ENCODE assay signal across 16 cellular contexts in genomic region chr12:2335517-2335916, GRCh38.
DNase-seq lines count a peak whose midpoint lies in the region; ATAC-seq and TF ChIP-seq lines count a peak whose summit lies in the region.
"Had no signal": no experiment of that assay in that cellular context is flagged by ENCODE, and none has a peak within 500 bp of the region (broad histone marks: within the 10 kb centered on the region; RNA-seq: fewer than 3 reads in every experiment).

No MANE protein-coding gene starts in this region.

- H3K4me3 ChIP-seq in dorsolateral prefrontal cortex: no peak overlapping the region
- no peak overlapping the region for H3K4me3 ChIP-seq in muscle layer of colon (ENCODE audit: low read depth in 1 of 2, low read length in 2 of 2)
- no peak overlapping the region for H3K4me3 ChIP-seq in vagina
- H3K4me3 ChIP-seq in upper lobe of right lung: no peak overlapping the region
- H3K4me3 ChIP-seq: K562, left lung had no signal

- H3K27ac ChIP-seq in dorsolateral prefrontal cortex (peak overlapping the region in 35 of 59 donors; percentile 6 to 90 (median 62)), muscle layer of colon (ENCODE audit: low read depth, low read length) (peak overlapping the region; percentile 54), vagina (peak overlapping the region; percentile 95), upper lobe of right lung (no peak overlapping the region)
- H3K27ac ChIP-seq: 22Rv1 had no signal

- TF ChIP-seq CTCF in dorsolateral prefrontal cortex (IDR thresholded peaks at IDR 0.05 in 54 of 56, conservative IDR thresholded peaks at IDR 0.05 in 2 of 56; ENCODE audit: low read depth in 1 of 56, partially characterized antibody in 56 of 56) (no peak), vagina (IDR thresholded peaks at IDR 0.05) (no peak), upper lobe of right lung (IDR thresholded peaks at IDR 0.05) (no peak)

- H3K27ac Mint-ChIP-seq in stimulated activated effector memory CD8-positive, alpha-beta T cell treated with anti-CD3 and anti-CD28 coated beads, Interleukin-12 subunit alpha, Interleukin-12 subunit beta, amount 100 ng/mL, for 72 hours: no peak overlapping the region
- H3K27ac Mint-ChIP-seq: activated naive CD8-positive, alpha-beta T cell treated with anti-CD3 and anti-CD28 coated beads, Interleukin-2, amount 50 U/mL, for 24 hours had no signal

- H3K9me3 ChIP-seq in muscle layer of colon (ENCODE audit: low read length): no peaks in the 10 kb centered on the region
- no peaks in the 10 kb centered on the region for H3K9me3 ChIP-seq in vagina
- H3K9me3 ChIP-seq in upper lobe of right lung: no peaks in the 10 kb centered on the region
- H3K9me3 ChIP-seq: left lung had no signal

- no peaks in the 10 kb centered on the region for H3K36me3 Mint-ChIP-seq in stimulated activated effector memory CD8-positive, alpha-beta T cell treated with anti-CD3 and anti-CD28 coated beads, Interleukin-12 subunit alpha, Interleukin-12 subunit beta, amount 100 ng/mL, for 72 hours

- H3K4me3 Mint-ChIP-seq in stimulated activated effector memory CD8-positive, alpha-beta T cell treated with anti-CD3 and anti-CD28 coated beads, Interleukin-12 subunit alpha, Interleukin-12 subunit beta, amount 100 ng/mL, for 72 hours: no peak overlapping the region
- H3K4me3 Mint-ChIP-seq: activated naive CD8-positive, alpha-beta T cell treated with anti-CD3 and anti-CD28 coated beads, Interleukin-2, amount 50 U/mL, for 24 hours had no signal

- ATAC-seq in stimulated activated effector memory CD8-positive, alpha-beta T cell treated with anti-CD3 and anti-CD28 coated beads, Interleukin-12 subunit alpha, Interleukin-12 subunit beta, amount 100 ng/mL, for 72 hours: no peak
- no peak for ATAC-seq in upper lobe of right lung
- ATAC-seq in left colon: no peak

- H3K36me3 ChIP-seq in muscle layer of colon (ENCODE audit: insufficient read depth, low read length) (no peaks in the 10 kb centered on the region), vagina (no peaks in the 10 kb centered on the region), upper lobe of right lung (no peaks in the 10 kb centered on the region)
- H3K36me3 ChIP-seq: left lung had no signal

- DNase-seq in DMS 273 (lab: John Stamatoyannopoulos, UW; ENCODE audit: unreplicated experiment): peak; percentile 19
- no peak for DNase-seq in DMS 273 treated with DMSO at 0.1 percent for 48 hours (lab: John Stamatoyannopoulos, UW)
- DNase-seq in dorsolateral prefrontal cortex: no peak
- no peak for DNase-seq in vagina (ENCODE audit: extremely low spot score in 2 of 2)
- no peak for DNase-seq in stimulated activated effector memory CD8-positive, alpha-beta T cell treated with anti-CD3 and anti-CD28 coated beads, Interleukin-12 subunit alpha, Interleukin-12 subunit beta, amount 100 ng/mL, for 72 hours (ENCODE audit: low spot score in 2 of 2)
- DNase-seq in upper lobe of right lung: no peak
- no peak for DNase-seq in left colon
- DNase-seq: activated naive CD8-positive, alpha-beta T cell treated with anti-CD3 and anti-CD28 coated beads, Interleukin-2, amount 50 U/mL, for 24 hours; COR-L47; head of caudate nucleus; left lung; NCI-H1694 treated with DMSO at 0.1 percent for 48 hours; nucleus accumbens had no signal

- no peaks in the 10 kb centered on the region for H3K9me3 Mint-ChIP-seq in stimulated activated effector memory CD8-positive, alpha-beta T cell treated with anti-CD3 and anti-CD28 coated beads, Interleukin-12 subunit alpha, Interleukin-12 subunit beta, amount 100 ng/mL, for 72 hours
- H3K9me3 Mint-ChIP-seq: activated naive CD8-positive, alpha-beta T cell treated with anti-CD3 and anti-CD28 coated beads, Interleukin-2, amount 50 U/mL, for 24 hours had no signal

- no peak overlapping the region for H3K9ac ChIP-seq in muscle layer of colon (ENCODE audit: low read length)

- H3K4me1 ChIP-seq in muscle layer of colon (ENCODE audit: insufficient read depth, low read length): peaks cover 67% of the 10 kb centered on the region
- peaks cover 33% of the 10 kb centered on the region for H3K4me1 ChIP-seq in vagina
- H3K4me1 ChIP-seq in upper lobe of right lung: peaks cover 6% of the 10 kb centered on the region

- no peaks in the 10 kb centered on the region for H3K27me3 ChIP-seq in dorsolateral prefrontal cortex
- no peaks in the 10 kb centered on the region for H3K27me3 ChIP-seq in muscle layer of colon (ENCODE audit: control insufficient read depth in 1 of 2, insufficient read depth in 2 of 2, low read length in 2 of 2)
- H3K27me3 ChIP-seq in vagina: no peaks in the 10 kb centered on the region
- no peaks in the 10 kb centered on the region for H3K27me3 ChIP-seq in upper lobe of right lung
- H3K27me3 ChIP-seq: left lung had no signal

- no peak for TF ChIP-seq POLR2A in vagina (IDR thresholded peaks at IDR 0.05)

- no peaks in the 10 kb centered on the region for H3K4me1 Mint-ChIP-seq in stimulated activated effector memory CD8-positive, alpha-beta T cell treated with anti-CD3 and anti-CD28 coated beads, Interleukin-12 subunit alpha, Interleukin-12 subunit beta, amount 100 ng/mL, for 72 hours

- intact Hi-C loops in dorsolateral prefrontal cortex (cut with DNase I): no loop called here
- intact Hi-C loops in vagina (cut with DNase I): no loop called here
- intact Hi-C loops in upper lobe of right lung (cut with DNase I): no loop called here
- intact Hi-C loops in left colon (cut with DNase I, micrococcal nuclease): no loop called here
